In the genomic region with DNA sequence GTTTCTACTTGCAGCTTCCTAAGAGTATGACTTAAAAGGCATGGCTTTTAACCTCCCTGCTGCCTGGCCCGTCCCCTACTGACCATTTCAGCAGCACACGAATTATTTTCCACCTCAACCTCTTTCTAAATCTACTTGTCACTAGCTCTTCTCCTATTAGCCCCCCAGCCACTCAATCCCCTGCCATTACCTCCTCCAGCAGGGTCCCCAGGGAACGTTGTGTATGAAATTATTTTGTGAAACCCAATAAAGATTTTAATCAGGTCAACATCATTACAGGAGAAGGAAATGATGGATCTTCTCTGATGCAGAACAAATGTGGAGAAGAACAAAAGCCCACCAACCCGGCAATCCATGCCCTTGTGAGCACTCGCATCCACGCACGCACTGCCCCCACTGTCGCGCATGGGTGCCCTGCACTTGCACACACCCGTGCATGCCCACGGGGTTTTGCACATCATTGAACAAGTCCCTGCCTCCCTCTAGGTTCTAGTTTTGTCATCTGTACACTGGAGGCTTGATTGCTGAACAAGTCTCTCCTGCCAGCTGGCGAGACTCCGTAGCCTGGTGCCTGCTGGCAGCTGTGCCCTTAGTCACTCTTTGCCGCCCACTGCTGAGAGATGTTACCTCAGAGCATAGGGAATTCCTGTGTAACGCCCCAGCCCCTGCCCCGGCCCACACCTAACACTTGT, we compare ENCODE assay signal across 13 cellular contexts. TPM values are rescaled to one million over a fixed set of nuclear protein-coding genes. Genes with fewer than 3 reads are reported as not detected.
DNase-seq lines count a peak whose midpoint lies in the region; ATAC-seq lines count a peak whose summit lies in the region.
"Had no signal": no experiment of that assay in that cellular context is flagged by ENCODE, and none has a peak within 500 bp of the region (broad histone marks: within the 10 kb centered on the region; RNA-seq: fewer than 3 reads in every experiment).

No MANE protein-coding gene starts in this region.

- no peak for ATAC-seq in HG03342 (IDR thresholded peaks at IDR 0.05; ENCODE audit: unreplicated experiment)
- no peak for ATAC-seq in naive thymus-derived CD4-positive, alpha-beta T cell
- ATAC-seq: T-cell had no signal

- H3K9me3 ChIP-seq in BLaER1 treated with 17β-estradiol and CSF1 and Interleukin-3, amounts not matched to agents 10 nM and 100 nM (replicated peaks in 1 of 11), result no peaks in the 10 kb centered on the region
- H3K9me3 ChIP-seq in naive thymus-derived CD4-positive, alpha-beta T cell (ENCODE audit: control insufficient read depth in 2 of 3, low read length in 3 of 3), result no peaks in the 10 kb centered on the region
- H3K9me3 ChIP-seq in HAP-1, result no peaks in the 10 kb centered on the region

- DNase-seq in NCI-H2171 treated with DMSO at 0.1 percent for 48 hours (lab: John Stamatoyannopoulos, UW), result peak; percentile 88
- peak; percentile 50 for DNase-seq in fibroblast of gingiva (ENCODE audit: low read depth)
- DNase-seq in nucleus accumbens (lab: John Stamatoyannopoulos, UW), result peak in 45 of 56 donors; percentile 14 to 83 (median 52)
- DNase-seq in stimulated activated CD4-positive, alpha-beta T cell treated with anti-CD3 and anti-CD28 coated beads, Interleukin-4, amount 100 ng/mL, for 4 hours, result no peak
- no peak for DNase-seq in naive thymus-derived CD4-positive, alpha-beta T cell
- DNase-seq in HAP-1 (ENCODE audit: low spot score in 2 of 2), result no peak
- DNase-seq: activated CD4-positive, alpha-beta T cell treated with anti-CD3 and anti-CD28 coated beads for 48 hours; endodermal cell; stimulated activated CD4-positive, alpha-beta T cell treated with anti-CD3 and anti-CD28 coated beads, Interleukin-4, amount 100 ng/mL, for 1 hour; stimulated activated naive CD4-positive, alpha-beta T cell; T-cell had no signal

- H4K20me1 ChIP-seq in BLaER1 treated with 17β-estradiol and CSF1 and Interleukin-3, amounts not matched to agents 10 nM and 100 nM, result no peaks in the 10 kb centered on the region

- CTCF ChIA-PET in naive thymus-derived CD4-positive, alpha-beta T cell (lab: Charles Lee), result no interaction called here

- peaks cover 41 to 93% (median 83%) of the 10 kb centered on the region in 10 experiments for H3K4me1 ChIP-seq in BLaER1 treated with 17β-estradiol and CSF1 and Interleukin-3, amounts not matched to agents 10 nM and 100 nM
- H3K4me1 ChIP-seq in naive thymus-derived CD4-positive, alpha-beta T cell (ENCODE audit: control insufficient read depth in 2 of 2, insufficient read depth in 2 of 2, low read length in 2 of 2), result no peaks in the 10 kb centered on the region
- H3K4me1 ChIP-seq in HAP-1, result no peaks in the 10 kb centered on the region

- H3K27ac ChIP-seq in BLaER1 treated with 17β-estradiol and CSF1 and Interleukin-3, amounts not matched to agents 10 nM and 100 nM, result peak overlapping the region in 6 of 11 experiments; percentile 41 to 93 (median 85); a peak in 12 of 22 replicates
- no peak overlapping the region for H3K27ac ChIP-seq in naive thymus-derived CD4-positive, alpha-beta T cell (ENCODE audit: low read depth, low read length)

- H3K36me3 ChIP-seq in BLaER1 treated with 17β-estradiol and CSF1 and Interleukin-3, amounts not matched to agents 10 nM and 100 nM, result no peaks in the 10 kb centered on the region
- H3K36me3 ChIP-seq in naive thymus-derived CD4-positive, alpha-beta T cell (ENCODE audit: control insufficient read depth in 2 of 3, insufficient read depth in 3 of 3, low read length in 3 of 3), result no peaks in the 10 kb centered on the region
- no peaks in the 10 kb centered on the region for H3K36me3 ChIP-seq in HAP-1 (replicated peaks)

- intact Hi-C loops in naive thymus-derived CD4-positive, alpha-beta T cell (cut with micrococcal nuclease), result no loop called here

- H3K27me3 ChIP-seq in BLaER1 treated with 17β-estradiol and CSF1 and Interleukin-3, amounts not matched to agents 10 nM and 100 nM, result peaks cover 0 to 9% (median 0%) of the 10 kb centered on the region in 11 experiments; a peak in 1 of 22 replicates
- H3K27me3 ChIP-seq in naive thymus-derived CD4-positive, alpha-beta T cell (ENCODE audit: control insufficient read depth in 2 of 2, insufficient read depth in 2 of 2, low read length in 2 of 2), result no peaks in the 10 kb centered on the region
- no peaks in the 10 kb centered on the region for H3K27me3 ChIP-seq in HAP-1 (ENCODE audit: low read depth)

- 0 out of 20 replicates have a peak overlapping the region, but pooled peaks of 1 of the 10 experiments have one; percentile 38 for H3K4me3 ChIP-seq in BLaER1 treated with 17β-estradiol and CSF1 and Interleukin-3, amounts not matched to agents 10 nM and 100 nM
- H3K4me3 ChIP-seq in naive thymus-derived CD4-positive, alpha-beta T cell (ENCODE audit: low read length), result no peak overlapping the region
- no peak overlapping the region for H3K4me3 ChIP-seq in HAP-1

- no peak overlapping the region for H3K4me3 Mint-ChIP-seq in naive thymus-derived CD4-positive, alpha-beta T cell
- H3K4me3 Mint-ChIP-seq: endodermal cell, T-cell had no signal

- in situ Hi-C loops in HAP-1 (cut with MboI; ENCODE audit: low sequenced_read_pairs), result no loop called here

- no peak overlapping the region for H3K27ac Mint-ChIP-seq in naive thymus-derived CD4-positive, alpha-beta T cell
- H3K27ac Mint-ChIP-seq: endodermal cell, T-cell had no signal

- no peaks in the 10 kb centered on the region for H3K36me3 Mint-ChIP-seq in naive thymus-derived CD4-positive, alpha-beta T cell
- H3K36me3 Mint-ChIP-seq: T-cell had no signal

- POLR2A ChIA-PET in naive thymus-derived CD4-positive, alpha-beta T cell (lab: Charles Lee), result no interaction called here

- no peaks in the 10 kb centered on the region for H3K27me3 Mint-ChIP-seq in naive thymus-derived CD4-positive, alpha-beta T cell

- H3K9me3 Mint-ChIP-seq in naive thymus-derived CD4-positive, alpha-beta T cell, result no peaks in the 10 kb centered on the region
- H3K9me3 Mint-ChIP-seq: endodermal cell, T-cell had no signal

- H3K4me2 ChIP-seq in BLaER1 treated with 17β-estradiol and CSF1 and Interleukin-3, amounts not matched to agents 10 nM and 100 nM, result peak overlapping the region; percentile 15 to 98 (median 89); a peak in 20 of 22 replicates

- H3K9ac ChIP-seq in BLaER1 treated with 17β-estradiol and CSF1 and Interleukin-3, amounts not matched to agents 10 nM and 100 nM, result peak overlapping the region in 6 of 11 experiments; percentile 1 to 81 (median 74); a peak in 10 of 22 replicates

- H3K4me1 Mint-ChIP-seq in naive thymus-derived CD4-positive, alpha-beta T cell, result no peaks in the 10 kb centered on the region
- H3K4me1 Mint-ChIP-seq: T-cell had no signal

RNA-seq across cellular contexts. Expression of a gene that starts 51.6 kb away (rescaled TPM):
- not detected for total RNA-seq in naive thymus-derived CD4-positive, alpha-beta T cell
- not detected for polyA plus RNA-seq in naive thymus-derived CD4-positive, alpha-beta T cell

Comparison
In these comparisons a context has a peak if more than half of its experiments do, and no peak if none do; other contexts are left out.
1. DNase-seq: peak in NCI-H2171 treated with DMSO at 0.1 percent for 48 hours (single experiment), fibroblast of gingiva (single experiment) and nucleus accumbens (45 of 56); none in stimulated activated CD4-positive, alpha-beta T cell treated with anti-CD3 and anti-CD28 coated beads, Interleukin-4, amount 100 ng/mL, for 4 hours (0 of 2), naive thymus-derived CD4-positive, alpha-beta T cell (0 of 9) and HAP-1 (0 of 2).